In the genomic region with DNA sequence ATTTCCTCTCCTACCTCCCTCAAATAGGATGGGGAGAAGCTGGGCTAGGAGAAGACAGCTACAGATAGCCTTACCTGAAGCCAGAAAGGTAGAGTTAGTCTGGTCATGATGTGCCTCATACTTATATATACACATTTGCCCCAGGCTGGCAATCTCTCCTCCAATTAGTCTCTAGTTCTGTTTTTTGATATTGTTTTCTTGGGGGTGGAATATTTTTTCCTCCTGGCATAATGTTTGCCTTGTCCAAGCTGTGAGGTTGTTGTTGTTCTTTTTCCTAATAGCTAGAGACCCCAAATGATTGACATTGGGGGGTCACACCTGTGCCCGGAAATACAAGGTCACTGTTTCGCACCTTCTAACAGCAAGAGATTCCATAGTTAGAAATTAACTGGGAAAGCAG, we compare ENCODE assay signal across 11 cellular contexts. TPM values are rescaled to one million over a fixed set of nuclear protein-coding genes. Genes with fewer than 3 reads are reported as not detected.
"Had no signal": no experiment of that assay in that cellular context is flagged by ENCODE, and none has a peak within 500 bp of the region (broad histone marks: within the 10 kb centered on the region; RNA-seq: fewer than 3 reads in every experiment).

Gene UMOD (minus strand): TSS at position 101 of the 400 bp plus-strand sequence. CDS start 1,978 bp downstream, outside the sequence.

- H3K27ac Mint-ChIP-seq: H9, HFFc6 had no signal

- H3K4me3 Mint-ChIP-seq: H9, HFFc6 had no signal

- ATAC-seq: HCT116 had no signal

- H2AFZ ChIP-seq: GM23248 had no signal

- DNase-seq: GM23248, GOT3, H7, H9, HCEC 1CT, HFFc6 had no signal

- H3K9ac ChIP-seq: GM23248 had no signal

- H3K27ac ChIP-seq: GM23248 had no signal

- H3K4me3 ChIP-seq: GM23248, HAP-1 had no signal

- H3K4me1 ChIP-seq: HAP-1 had no signal

- H3K36me3 ChIP-seq: HAP-1 had no signal

- H3K9me3 ChIP-seq: HAP-1 had no signal

- FAIRE-seq: H1, H54 had no signal

RNA-seq across cellular contexts. Expression of gene UMOD, which starts in this region (rescaled TPM):
- total RNA-seq: GM23248, H1, H4, H7, H9, HFFc6 had no signal
- polyA plus RNA-seq: GM23248, H1 had no signal
